In the genomic region with DNA sequence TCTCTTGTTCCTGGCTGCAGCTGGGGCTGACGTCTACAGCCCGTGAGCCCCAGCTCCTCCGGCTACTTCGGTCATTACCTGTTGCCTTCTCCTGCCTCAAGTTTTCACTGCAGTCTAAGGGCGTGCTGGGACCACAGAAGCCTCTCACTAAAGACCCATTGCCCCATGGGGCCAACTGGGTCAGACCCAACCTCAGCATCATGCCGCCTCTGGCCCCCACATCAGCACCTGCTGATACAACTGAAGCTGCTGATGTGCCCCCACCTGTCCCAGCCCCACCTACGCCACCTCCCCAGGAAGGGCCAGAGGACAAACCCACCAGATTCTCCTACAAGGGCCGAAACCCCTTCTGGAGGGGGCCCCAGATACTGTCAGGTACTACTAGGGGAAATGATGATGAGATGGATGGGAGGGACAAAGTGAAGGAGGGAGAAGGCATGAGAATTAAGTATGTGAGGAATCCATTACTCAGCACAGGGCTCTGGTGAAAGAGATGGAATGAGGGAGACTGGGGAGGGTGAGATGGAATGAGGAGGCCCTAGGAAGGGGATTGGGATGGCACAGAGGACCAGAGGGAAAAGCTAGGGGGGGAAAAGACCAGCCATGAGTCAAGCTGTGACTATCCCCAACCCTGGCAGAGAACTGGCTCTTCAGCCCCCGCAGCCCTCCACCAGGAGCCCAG, we compare ENCODE assay signal across 19 cellular contexts. TPM values are rescaled to one million over a fixed set of nuclear protein-coding genes. Genes with fewer than 3 reads are reported as not detected.
A peak's percentile ranks its signal among the peaks of the same experiment; 100 is the strongest.
DNase-seq lines count a peak whose midpoint lies in the region; ATAC-seq and TF ChIP-seq lines count a peak whose summit lies in the region.
"Had no signal": no experiment of that assay in that cellular context is flagged by ENCODE, and none has a peak within 500 bp of the region (broad histone marks: within the 10 kb centered on the region; RNA-seq: fewer than 3 reads in every experiment).

No MANE protein-coding gene starts in this region.

- H3K9me3 ChIP-seq in GM23248 (ENCODE audit: low read depth) (no peaks in the 10 kb centered on the region), esophagus muscularis mucosa (no peaks in the 10 kb centered on the region), neuronal stem cell (replicated peaks in 1 of 2; ENCODE audit: control insufficient read depth in 2 of 2, insufficient read depth in 1 of 2, low read depth in 1 of 2, low read length in 2 of 2) (no peaks in the 10 kb centered on the region)
- H3K9me3 ChIP-seq: SK-N-SH had no signal

- H2AK5ac ChIP-seq in neuronal stem cell (ENCODE audit: low read depth, low read length) = no peak overlapping the region

- H2BK120ac ChIP-seq in neuronal stem cell (ENCODE audit: low read depth, low read length) = no peak overlapping the region

- H3K27me3 ChIP-seq in GM23248 (replicated peaks; ENCODE audit: insufficient read depth) (no peaks in the 10 kb centered on the region), esophagus muscularis mucosa (no peaks in the 10 kb centered on the region), neuronal stem cell (ENCODE audit: control insufficient read depth in 3 of 3, insufficient read depth in 3 of 3, low read depth in 1 of 3, low read length in 3 of 3) (no peaks in the 10 kb centered on the region)

- no peak overlapping the region for H3K4ac ChIP-seq in neuronal stem cell (ENCODE audit: low read length)

- H3K27ac ChIP-seq in GM23248 (no peak overlapping the region), esophagus muscularis mucosa (replicated peaks in 1 of 4) (no peak overlapping the region), neuronal stem cell (replicated peaks; ENCODE audit: low read length) (no peak overlapping the region)
- H3K27ac ChIP-seq: KMS-11, PC-9 had no signal

- H3K23ac ChIP-seq in neuronal stem cell (ENCODE audit: low read depth, low read length, poor library complexity) = no peak overlapping the region

- H3K4me2 ChIP-seq in GM23248 (ENCODE audit: unreplicated experiment) = no peak overlapping the region
- H3K4me2 ChIP-seq in neuronal stem cell (ENCODE audit: insufficient read depth, low read length, poor library complexity, severe bottlenecking) = no peak overlapping the region
- H3K4me2 ChIP-seq: KMS-11, PC-9, SK-N-SH had no signal

- DNase-seq in AG10803 (ENCODE audit: low read depth) (peak; percentile 59), GM23248 (peak; percentile 45), esophagus muscularis mucosa (ENCODE audit: extremely low spot score) (peak; percentile 53), neuronal stem cell (ENCODE audit: low spot score) (no peak), left lobe of liver (ENCODE audit: low spot score) (no peak)
- DNase-seq: DMS153, HCEC 1CT, MM.1S, NCI-H1105, NCI-H187, NCI-H774, PC-9, SK-N-SH had no signal

- in situ Hi-C loops in GM23248 (cut with MboI) = no loop called here

- no peak overlapping the region for H2AFZ ChIP-seq in GM23248
- no peak overlapping the region for H2AFZ ChIP-seq in neuronal stem cell (ENCODE audit: low read length)
- H2AFZ ChIP-seq: PC-9 had no signal

- H3K79me2 ChIP-seq in GM23248 (ENCODE audit: insufficient read depth) = no peaks in the 10 kb centered on the region

- no peaks in the 10 kb centered on the region for H3K9me2 ChIP-seq in GM23248 (ENCODE audit: insufficient read depth)
- H3K9me2 ChIP-seq: SK-N-SH had no signal

- no peak for TF ChIP-seq CTCF in AG10803 (conservative IDR thresholded peaks at IDR 0.05; ENCODE audit: low read length)
- TF ChIP-seq CTCF in esophagus muscularis mucosa (IDR thresholded peaks at IDR 0.05) = no peak

- H3K14ac ChIP-seq in neuronal stem cell (ENCODE audit: low read length) = no peak overlapping the region

- H3K36me3 ChIP-seq in GM23248 (ENCODE audit: low read depth) (peaks cover 25% of the 10 kb centered on the region), esophagus muscularis mucosa (peaks cover 14 to 82% (median 76%) of the 10 kb centered on the region in 4 donors), neuronal stem cell (replicated peaks in 1 of 2; ENCODE audit: control insufficient read depth in 2 of 2, insufficient read depth in 2 of 2, low read length in 2 of 2) (peaks cover 21 to 88% of the 10 kb centered on the region in 2 donors)

- H4K20me1 ChIP-seq in GM23248 (ENCODE audit: insufficient read depth) = no peaks in the 10 kb centered on the region

- H3K79me1 ChIP-seq in neuronal stem cell (ENCODE audit: low read depth, low read length) = no peaks in the 10 kb centered on the region

- no peak overlapping the region for H3K9ac ChIP-seq in GM23248
- H3K9ac ChIP-seq in neuronal stem cell (ENCODE audit: low read depth, low read length, poor library complexity) = no peak overlapping the region
- H3K9ac ChIP-seq: KMS-11, SK-N-SH had no signal

- ATAC-seq in HG03175 (IDR thresholded peaks at IDR 0.05; ENCODE audit: unreplicated experiment) (no peak), left lobe of liver (no peak), HG02759 (IDR thresholded peaks at IDR 0.05; ENCODE audit: unreplicated experiment) (no peak)

- H4K8ac ChIP-seq in neuronal stem cell (ENCODE audit: low read depth, low read length) = no peak overlapping the region

- intact Hi-C loops in esophagus muscularis mucosa (cut with DNase I) = no loop called here

- 95 to 99% methylated on average over 9 of the region's 9 CpGs for WGBS in GM23248 (ENCODE audit: low coverage in 1 of 2, low lambda C conversion rate in 2 of 2, missing lambda C conversion rate in 2 of 2), 2 experiments
- 97% methylated on average over 8 of the region's 9 CpGs for WGBS in esophagus muscularis mucosa
- WGBS in neuronal stem cell (ENCODE audit: extremely low coverage in 2 of 2, insufficient read length in 2 of 2, insufficient replicate concordance in 1 of 2), 2 donors = no CpG with 5 or more reads among the region's 9 CpGs

- TF ChIP-seq EP300 in esophagus muscularis mucosa (IDR thresholded peaks at IDR 0.05) = no peak

- H2BK12ac ChIP-seq in neuronal stem cell (ENCODE audit: low read length) = no peak overlapping the region

- H4K91ac ChIP-seq in neuronal stem cell (ENCODE audit: low read depth, low read length, poor library complexity) = no peak overlapping the region

- H3K4me3 ChIP-seq in AG10803 (ENCODE audit: low read length) (no peak overlapping the region), GM23248 (no peak overlapping the region), esophagus muscularis mucosa (no peak overlapping the region), neuronal stem cell (ENCODE audit: low read length in 2 of 2) (no peak overlapping the region)
- H3K4me3 ChIP-seq: PC-9 had no signal

- no peak overlapping the region for H2BK15ac ChIP-seq in neuronal stem cell (ENCODE audit: low read length)

- H3K4me1 ChIP-seq in GM23248 (ENCODE audit: insufficient read depth) (0 out of 2 replicates have a peak, but pooled peaks cover 4% of the 10 kb centered on the region), esophagus muscularis mucosa (no peaks in the 10 kb centered on the region), neuronal stem cell (ENCODE audit: control insufficient read depth in 2 of 2, insufficient read depth in 1 of 2, low read depth in 1 of 2, low read length in 2 of 2) (no peaks in the 10 kb centered on the region)

- no peak for TF ChIP-seq POLR2A in esophagus muscularis mucosa (IDR thresholded peaks at IDR 0.05; ENCODE audit: low read depth)

- peak overlapping the region; percentile 14 for H2BK5ac ChIP-seq in neuronal stem cell (ENCODE audit: low read length)

- H3K18ac ChIP-seq in neuronal stem cell (ENCODE audit: low read length) = no peak overlapping the region

- no peaks in the 10 kb centered on the region for H3F3A ChIP-seq in GM23248 (ENCODE audit: insufficient read depth)

RNA-seq across cellular contexts. Expression of gene C11orf42, which starts 5.1 kb away (rescaled TPM):
- not detected in 2 replicates for total RNA-seq in GM23248 (2014; rRNA removed; shearing (Covaris generic))
- 0.16 TPM in 1 of 2 replicates, not detected in the other for polyA plus RNA-seq in GM23248 (2016; fragmentation: Nextera tagmentation; extraction: Ambion mirVana)
- total RNA-seq in esophagus muscularis mucosa (not detected), left lobe of liver (not detected)
- polyA plus RNA-seq in neuronal stem cell (2013, experiment 1 of 2) = not detected
- polyA plus RNA-seq in neuronal stem cell (2013, experiment 2 of 2) = not detected
- total RNA-seq: A673, NCI-H460, PC-9 had no signal
- polyA plus RNA-seq: BJ, SK-N-SH had no signal

RNA-seq across cellular contexts. Expression of gene OR52W1, which starts 11.4 kb away (rescaled TPM):
- total RNA-seq in GM23248 (2014; rRNA removed; shearing (Covaris generic)) = not detected in 2 replicates
- not detected in 2 replicates for polyA plus RNA-seq in GM23248 (2016; fragmentation: Nextera tagmentation; extraction: Ambion mirVana)
- total RNA-seq in esophagus muscularis mucosa = not detected
- not detected for polyA plus RNA-seq in neuronal stem cell (2013, experiment 1 of 2)
- polyA plus RNA-seq in neuronal stem cell (2013, experiment 2 of 2) = not detected
- total RNA-seq in left lobe of liver = not detected
- total RNA-seq: A673, NCI-H460, PC-9 had no signal
- polyA plus RNA-seq: BJ, SK-N-SH had no signal

RNA-seq across cellular contexts. Expression of gene FHIP1B, which starts 24.0 kb away (rescaled TPM):
- 14.7 and 25.4 TPM in 2 replicates for total RNA-seq in GM23248 (2014; rRNA removed; shearing (Covaris generic))
- 9.2 and 10.9 TPM in 2 replicates for polyA plus RNA-seq in GM23248 (2016; fragmentation: Nextera tagmentation; extraction: Ambion mirVana)
- 10 to 100 TPM; 22.6 to 39.3 (median 30.1) TPM for total RNA-seq in esophagus muscularis mucosa
- polyA plus RNA-seq in neuronal stem cell (2013, experiment 1 of 2) = 21.2 TPM
- polyA plus RNA-seq in neuronal stem cell (2013, experiment 2 of 2) = 20.4 TPM
- 32.1 TPM for total RNA-seq in left lobe of liver

RNA-seq across cellular contexts. Expression of gene CNGA4, which starts 28.5 kb away (rescaled TPM):
- not detected in 2 replicates for total RNA-seq in GM23248 (2014; rRNA removed; shearing (Covaris generic))
- not detected in 2 replicates for polyA plus RNA-seq in GM23248 (2016; fragmentation: Nextera tagmentation; extraction: Ambion mirVana)
- total RNA-seq in esophagus muscularis mucosa (not detected), left lobe of liver (not detected)
- 0.08 TPM for polyA plus RNA-seq in neuronal stem cell (2013, experiment 1 of 2)
- polyA plus RNA-seq in neuronal stem cell (2013, experiment 2 of 2) = 0.06 TPM
- total RNA-seq: A673, NCI-H460 had no signal

RNA-seq across cellular contexts. Expression of gene OR52B2, which starts 40.3 kb away (rescaled TPM):
- total RNA-seq in GM23248 (2014; rRNA removed; shearing (Covaris generic)) = not detected in 2 replicates
- polyA plus RNA-seq in GM23248 (2016; fragmentation: Nextera tagmentation; extraction: Ambion mirVana) = not detected in 2 replicates
- total RNA-seq in esophagus muscularis mucosa (not detected), left lobe of liver (0.38 TPM)
- polyA plus RNA-seq in neuronal stem cell (2013, experiment 1 of 2) = not detected
- not detected for polyA plus RNA-seq in neuronal stem cell (2013, experiment 2 of 2)
- total RNA-seq: A673, NCI-H460, PC-9 had no signal
- polyA plus RNA-seq: BJ, SK-N-SH had no signal

Comparison
In these comparisons a context has a peak if more than half of its experiments do, and no peak if none do; other contexts are left out.
1. DNase-seq: peak in AG10803 (single experiment), GM23248 (single experiment) and esophagus muscularis mucosa (single experiment); none in neuronal stem cell (single experiment) and left lobe of liver (single experiment).